9 cellular contexts compared by ENCODE assay signal in the genomic region with DNA sequence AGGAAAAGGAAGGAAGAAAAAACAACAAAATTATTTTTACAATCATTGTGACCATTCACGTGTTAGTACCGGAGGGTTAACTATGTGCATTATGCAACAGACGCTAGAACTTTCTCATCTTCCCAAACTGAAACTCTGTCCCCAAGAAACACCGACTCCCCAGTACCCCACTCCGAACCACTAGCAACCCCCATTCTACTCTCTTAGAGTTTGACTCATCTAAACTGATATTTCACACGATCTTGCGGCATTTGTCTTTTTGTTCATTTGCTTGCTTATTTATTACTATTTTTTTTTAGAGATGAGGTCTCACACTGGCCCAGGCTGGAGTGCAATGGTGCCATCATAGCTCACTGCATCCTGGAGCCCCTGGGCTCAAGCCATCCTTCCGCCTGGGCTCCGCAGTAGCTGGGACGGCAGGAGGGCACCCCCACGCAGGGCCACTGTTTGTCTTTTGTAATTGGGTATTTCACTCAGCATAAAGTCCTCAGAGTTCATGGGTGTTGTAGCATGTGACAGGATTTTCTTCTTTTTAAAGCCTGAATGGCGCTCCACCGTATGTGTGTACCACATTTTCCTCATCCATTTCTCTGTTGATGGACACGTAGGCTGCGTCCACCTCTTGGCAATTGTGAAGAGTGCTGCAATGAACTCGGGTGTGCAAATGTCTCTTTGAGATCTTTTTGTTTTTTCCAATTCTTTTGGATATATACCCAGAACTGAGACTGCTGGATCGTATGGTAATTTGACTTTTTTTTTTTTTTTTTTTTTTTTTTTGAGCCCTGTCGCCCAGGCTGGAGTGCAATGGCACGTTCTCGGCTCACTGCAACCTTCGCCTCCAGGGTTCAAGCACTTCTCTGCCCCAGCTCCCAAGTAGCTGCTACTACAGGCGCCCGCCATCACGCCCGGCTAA. TPM values are rescaled to one million over a fixed set of nuclear protein-coding genes. Genes with fewer than 3 reads are reported as not detected.
DNase-seq lines count a peak whose midpoint lies in the region; ATAC-seq and TF ChIP-seq lines count a peak whose summit lies in the region.
"Had no signal": no experiment of that assay in that cellular context is flagged by ENCODE, and none has a peak within 500 bp of the region (broad histone marks: within the 10 kb centered on the region; RNA-seq: fewer than 3 reads in every experiment).

No MANE protein-coding gene starts in this region.

- no peaks in the 10 kb centered on the region for H3K9me3 Mint-ChIP-seq in activated naive CD8-positive, alpha-beta T cell (ENCODE audit: low read depth)

- peaks cover 38 to 100% (median 99%) of the 10 kb centered on the region in 7 donors for H3K27me3 ChIP-seq in heart right ventricle
- peaks cover 30 to 59% of the 10 kb centered on the region in 2 donors for H3K27me3 ChIP-seq in right atrium auricular region
- peaks cover 96% of the 10 kb centered on the region for H3K27me3 ChIP-seq in lower lobe of right lung (ENCODE audit: low read depth)

- ATAC-seq in heart right ventricle = no peak
- ATAC-seq in lower lobe of right lung = no peak
- ATAC-seq in HG03521 (IDR thresholded peaks at IDR 0.05; ENCODE audit: unreplicated experiment) = no peak

- peak overlapping the region; percentile 89 for H3K4me3 Mint-ChIP-seq in activated naive CD8-positive, alpha-beta T cell

- DNase-seq in heart right ventricle = no peak
- DNase-seq in right atrium auricular region (ENCODE audit: low spot score) = no peak
- DNase-seq in lower lobe of right lung = no peak
- DNase-seq in GM03348 (ENCODE audit: low spot score) = no peak
- no peak for DNase-seq in T1000 (lab: John Stamatoyannopoulos, UW)

- 8 to 9% methylated on average over 25 of the region's 25 CpGs for WGBS in heart right ventricle, 2 donors
- 9% methylated on average over 25 of the region's 25 CpGs for WGBS in urinary bladder

- TF ChIP-seq CTCF in heart right ventricle (IDR thresholded peaks at IDR 0.05) = no peak
- TF ChIP-seq CTCF in right atrium auricular region (IDR thresholded peaks at IDR 0.05) = no peak
- TF ChIP-seq CTCF in lower lobe of right lung (IDR thresholded peaks at IDR 0.05) = no peak

- H3K4me3 ChIP-seq in heart right ventricle (peak overlapping the region in 7 of 10 donors; percentile 31 to 55 (median 45)), right atrium auricular region (peak overlapping the region in 1 of 2 donors; percentile 48), lower lobe of right lung (peak overlapping the region; percentile 60), urinary bladder (ENCODE audit: low read depth, low read length) (peak overlapping the region; percentile 59)

- H3K27ac ChIP-seq in heart right ventricle (no peak overlapping the region), right atrium auricular region (no peak overlapping the region), lower lobe of right lung (no peak overlapping the region), urinary bladder (ENCODE audit: low read depth) (no peak overlapping the region)
- H3K27ac ChIP-seq: cardiac muscle cell had no signal

- H3K27me3 Mint-ChIP-seq in activated naive CD8-positive, alpha-beta T cell = peaks cover 47% of the 10 kb centered on the region

- peaks cover 3 to 56% (median 40%) of the 10 kb centered on the region in 9 donors for H3K4me1 ChIP-seq in heart right ventricle
- H3K4me1 ChIP-seq in right atrium auricular region = peaks cover 0 to 49% of the 10 kb centered on the region in 2 donors
- H3K4me1 ChIP-seq in lower lobe of right lung = peaks cover 25% of the 10 kb centered on the region
- peaks cover 4% of the 10 kb centered on the region for H3K4me1 ChIP-seq in urinary bladder (ENCODE audit: insufficient read depth)

- peaks cover 2% of the 10 kb centered on the region for H3K36me3 Mint-ChIP-seq in activated naive CD8-positive, alpha-beta T cell

- H3K9me3 ChIP-seq in heart right ventricle = peaks cover 0 to 6% (median 0%) of the 10 kb centered on the region in 11 donors
- no peaks in the 10 kb centered on the region for H3K9me3 ChIP-seq in right atrium auricular region
- no peaks in the 10 kb centered on the region for H3K9me3 ChIP-seq in lower lobe of right lung

- H3K36me3 ChIP-seq in heart right ventricle (no peaks in the 10 kb centered on the region), right atrium auricular region (no peaks in the 10 kb centered on the region), lower lobe of right lung (no peaks in the 10 kb centered on the region), urinary bladder (ENCODE audit: insufficient read depth) (no peaks in the 10 kb centered on the region)
- H3K36me3 ChIP-seq: cardiac muscle cell had no signal

- peak overlapping the region; percentile 22 for H3K27ac Mint-ChIP-seq in activated naive CD8-positive, alpha-beta T cell

- peaks cover 34% of the 10 kb centered on the region for H3K4me1 Mint-ChIP-seq in activated naive CD8-positive, alpha-beta T cell (ENCODE audit: low read depth)

- intact Hi-C loops in heart right ventricle (cut with DNase I) (no loop called here), lower lobe of right lung (cut with DNase I) (no loop called here)

RNA-seq across cellular contexts. Expression of a gene that starts 9.5 kb away (rescaled TPM):
- total RNA-seq in heart right ventricle (not detected), right atrium auricular region (not detected), lower lobe of right lung (0.74 TPM), urinary bladder (not detected)
- polyA plus RNA-seq in heart right ventricle (not detected), urinary bladder (not detected)

RNA-seq across cellular contexts. Expression of a gene that starts 51.5 kb away (rescaled TPM):
- 10 to 100 TPM in 4 of 10 donors, 1 to 10 TPM in 6; 6.6 to 13.6 (median 8.9) TPM for total RNA-seq in heart right ventricle
- 1 to 10 TPM; 4.2 to 7.6 TPM for polyA plus RNA-seq in heart right ventricle
- 1 to 10 TPM; 4.1 to 6.3 TPM for total RNA-seq in right atrium auricular region
- total RNA-seq in lower lobe of right lung = 16.9 TPM
- 24.7 TPM for total RNA-seq in urinary bladder
- polyA plus RNA-seq in urinary bladder = 9.2 TPM
